Comparison of ENCODE assay signal across 15 cellular contexts in the genomic region with DNA sequence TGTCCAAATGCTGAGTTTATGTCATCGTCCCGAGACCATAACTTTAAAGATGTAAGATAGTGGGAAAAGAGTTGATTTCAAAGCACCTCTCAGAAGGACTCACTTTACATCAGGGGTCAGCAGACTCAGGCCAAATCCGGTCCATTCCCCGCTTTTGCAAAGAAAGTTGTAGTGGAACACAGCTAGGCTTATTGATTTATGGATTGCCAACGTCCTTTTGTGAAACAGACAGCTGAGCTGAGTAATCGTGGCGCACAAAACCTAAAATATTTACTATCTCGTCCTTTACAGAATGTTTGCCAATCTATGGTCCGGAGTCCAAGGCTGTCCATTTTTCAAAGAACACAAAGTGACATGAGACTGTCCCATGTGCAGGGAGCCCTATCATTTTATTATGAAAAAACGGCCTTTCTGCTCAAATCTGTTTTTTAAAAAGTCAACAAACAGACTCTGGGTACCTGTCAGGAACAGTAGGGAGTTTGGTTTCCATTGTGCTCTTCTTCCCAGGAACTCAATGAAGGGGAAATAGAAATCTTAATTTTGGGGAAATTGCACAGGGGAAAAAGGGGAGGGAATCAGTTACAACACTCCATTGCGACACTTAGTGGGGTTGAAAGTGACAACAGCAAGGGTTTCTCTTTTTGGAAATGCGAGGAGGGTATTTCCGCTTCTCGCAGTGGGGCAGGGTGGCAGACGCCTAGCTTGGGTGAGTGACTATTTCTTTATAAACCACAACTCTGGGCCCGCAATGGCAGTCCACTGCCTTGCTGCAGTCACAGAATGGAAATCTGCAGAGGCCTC. TPM values are rescaled to one million over a fixed set of nuclear protein-coding genes. Genes with fewer than 3 reads are reported as not detected.
DNase-seq lines count a peak whose midpoint lies in the region; ATAC-seq lines count a peak whose summit lies in the region.
"Had no signal": no experiment of that assay in that cellular context is flagged by ENCODE, and none has a peak within 500 bp of the region (broad histone marks: within the 10 kb centered on the region; RNA-seq: fewer than 3 reads in every experiment).

Gene IL1RN (plus strand): TSS at position 754 of the 801 bp plus-strand sequence. CDS start 27 bp downstream, at position 781.

- no peaks in the 10 kb centered on the region for H3K36me3 ChIP-seq in CD4-positive, alpha-beta memory T cell (ENCODE audit: insufficient read depth, low read length)

- in situ Hi-C loops in KBM-7 (cut with MboI; ENCODE audit: low pct_unique_long_range_greater_than_20kb, low sequenced_read_pairs), result no loop called here

- no peaks in the 10 kb centered on the region for H3K27me3 ChIP-seq in right cardiac atrium (ENCODE audit: control insufficient read depth, insufficient read depth)
- H3K27me3 ChIP-seq in CD4-positive, alpha-beta memory T cell (ENCODE audit: insufficient read depth, low read length), result no peaks in the 10 kb centered on the region

- no peak within 1 kb of the TSS for H3K4me3 Mint-ChIP-seq in CD4-positive, alpha-beta memory T cell
- H3K4me3 Mint-ChIP-seq: activated B cell treated with CpG ODN at 0.5 μM for 24 hours; activated naive CD4-positive, alpha-beta T cell treated with anti-CD3 and anti-CD28 coated beads for 36 hours had no signal

- H3K9me3 Mint-ChIP-seq in CD4-positive, alpha-beta memory T cell, result no peaks in the 10 kb centered on the region
- H3K9me3 Mint-ChIP-seq: activated B cell treated with CpG ODN at 0.5 μM for 24 hours; activated naive CD4-positive, alpha-beta T cell treated with anti-CD3 and anti-CD28 coated beads for 36 hours had no signal

- H3K27ac Mint-ChIP-seq in CD4-positive, alpha-beta memory T cell, result peak within 1 kb of the TSS in 1 of 7 donors; percentile 69
- H3K27ac Mint-ChIP-seq: activated B cell treated with CpG ODN at 0.5 μM for 24 hours; activated naive CD4-positive, alpha-beta T cell treated with anti-CD3 and anti-CD28 coated beads for 36 hours had no signal

- peaks cover 6% of the 10 kb centered on the region for H3K4me1 ChIP-seq in right cardiac atrium (ENCODE audit: control insufficient read depth, insufficient read depth, low read length)
- no peaks in the 10 kb centered on the region for H3K4me1 ChIP-seq in CD4-positive, alpha-beta memory T cell (ENCODE audit: insufficient read depth, low read length)

- H3K36me3 Mint-ChIP-seq in CD4-positive, alpha-beta memory T cell, result no peaks in the 10 kb centered on the region

- POLR2A ChIA-PET in CD4-positive, alpha-beta memory T cell (lab: Charles Lee; ENCODE audit: partially characterized antibody), result no interaction called here

- H3K9me3 ChIP-seq in right cardiac atrium (ENCODE audit: control insufficient read depth, low read length), result no peaks in the 10 kb centered on the region
- H3K9me3 ChIP-seq in CD4-positive, alpha-beta memory T cell (ENCODE audit: control insufficient read depth in 1 of 2, low read length in 2 of 2), result no peaks in the 10 kb centered on the region

- no peak within 1 kb of the TSS for H3K27ac ChIP-seq in right cardiac atrium (ENCODE audit: low read length)
- no peak within 1 kb of the TSS for H3K27ac ChIP-seq in CD4-positive, alpha-beta memory T cell (ENCODE audit: low read depth, low read length)

- DNase-seq in KBM-7 (peak; percentile 75), UCSD-AML1 (lab: John Stamatoyannopoulos, UW; ENCODE audit: unreplicated experiment) (peak; percentile 57), right cardiac atrium (peak; percentile 18 to 60 (median 58)), sciatic nerve (ENCODE audit: low spot score) (no peak), cerebellum (ENCODE audit: low spot score) (no peak), foreskin melanocyte (no peak)
- no peak for DNase-seq in CD4-positive, alpha-beta memory T cell
- DNase-seq in stimulated activated CD4-positive, alpha-beta T cell treated with anti-CD3 and anti-CD28 coated beads, Interleukin-4, amount 100 ng/mL, for 24 hours, result no peak
- DNase-seq: activated B cell treated with CpG ODN at 0.5 μM for 24 hours; activated naive CD4-positive, alpha-beta T cell treated with anti-CD3 and anti-CD28 coated beads for 36 hours; mesendoderm; NCI-H2227 treated with DMSO at 0.1 percent for 48 hours; retina had no signal

- ATAC-seq in right cardiac atrium (peak; percentile 45), sciatic nerve (peak; percentile 57)

- no peak within 1 kb of the TSS for H3K4me3 ChIP-seq in right cardiac atrium (ENCODE audit: low read length)
- no peak within 1 kb of the TSS for H3K4me3 ChIP-seq in CD4-positive, alpha-beta memory T cell (ENCODE audit: low read length in 2 of 2)

- intact Hi-C loops in right cardiac atrium (cut with DNase I), result no loop called here
- intact Hi-C loops in sciatic nerve (cut with DNase I), result no loop called here
- intact Hi-C loops in CD4-positive, alpha-beta memory T cell (cut with micrococcal nuclease), result no loop called here

- peaks cover 8% of the 10 kb centered on the region in 2 donors for H3K27me3 Mint-ChIP-seq in CD4-positive, alpha-beta memory T cell
- H3K27me3 Mint-ChIP-seq: activated B cell treated with CpG ODN at 0.5 μM for 24 hours had no signal

- peaks cover 6 to 9% (median 8%) of the 10 kb centered on the region in 4 donors for H3K4me1 Mint-ChIP-seq in CD4-positive, alpha-beta memory T cell

- 82% methylated on average over 16 of the region's 16 CpGs for WGBS in right cardiac atrium

- CTCF ChIA-PET in CD4-positive, alpha-beta memory T cell (lab: Charles Lee; ENCODE audit: partially characterized antibody), result no interaction called here

RNA-seq across cellular contexts. Expression of gene IL1RN, which starts in this region (rescaled TPM):
- 1 to 10 TPM in 1 of 4 donors, under 1 TPM in 3; 0.45 to 1.1 (median 0.78) TPM for total RNA-seq in right cardiac atrium
- 0.54 TPM for polyA plus RNA-seq in right cardiac atrium
- 15.0 TPM for total RNA-seq in sciatic nerve
- 1 to 10 TPM; 2.4 TPM for total RNA-seq in CD4-positive, alpha-beta memory T cell
- not detected for polyA plus RNA-seq in CD4-positive, alpha-beta memory T cell
- total RNA-seq in cerebellum, result not detected
- total RNA-seq: activated B cell treated with CpG ODN at 0.5 μM for 24 hours, frontal cortex, G401 had no signal

Comparison
In these comparisons a context has a peak if more than half of its experiments do, and no peak if none do; other contexts are left out.
1. DNase-seq: peak in KBM-7 (single experiment), UCSD-AML1 (single experiment) and right cardiac atrium (3 of 3); none in sciatic nerve (single experiment), CD4-positive, alpha-beta memory T cell (0 of 5), cerebellum (single experiment), foreskin melanocyte (single experiment) and stimulated activated CD4-positive, alpha-beta T cell treated with anti-CD3 and anti-CD28 coated beads, Interleukin-4, amount 100 ng/mL, for 24 hours (single experiment).